ENCODE assay signal across 1 cellular context in genomic region chr20:44274303-44275017, GRCh38.
TF ChIP-seq lines count a peak whose summit lies in the region.

No MANE protein-coding gene starts in this region.

TF ChIP-seq in HepG2, 621 proteins besides CTCF, POLR2A, EP300 and RAD21 (continued from another document):
- TF ChIP-seq ZNF609 (CRISPR knock-in tag; IDR thresholded peaks at IDR 0.05; ENCODE audit: borderline replicate concordance) (peak; percentile 39; the same call in 1 of the 2 replicates), AFF4 (CRISPR knock-in tag; IDR thresholded peaks at IDR 0.05) (no peak), ZNF597 (CRISPR knock-in tag; IDR thresholded peaks at IDR 0.05) (no peak), GATA4 (IDR thresholded peaks at IDR 0.05; ENCODE audit: borderline replicate concordance, low read depth) (no peak; the same call in 1 of the 2 replicates), SAP130 (CRISPR knock-in tag; IDR thresholded peaks at IDR 0.05; ENCODE audit: low read depth) (peak; percentile 70), ELF4 (CRISPR knock-in tag; IDR thresholded peaks at IDR 0.05; ENCODE audit: borderline replicate concordance) (no peak), ZMAT5 (CRISPR knock-in tag; IDR thresholded peaks at IDR 0.05; ENCODE audit: borderline replicate concordance, low read depth) (no peak), ZKSCAN5 (CRISPR knock-in tag; IDR thresholded peaks at IDR 0.05) (peak; percentile 73; the same call in 1 of the 2 replicates), CSRNP1 (CRISPR knock-in tag; IDR thresholded peaks at IDR 0.05) (no peak), SSRP1 (CRISPR knock-in tag; IDR thresholded peaks at IDR 0.05) (no peak), ZBTB37 (CRISPR knock-in tag; IDR thresholded peaks at IDR 0.05) (peak; percentile 99), ZSCAN25 (CRISPR knock-in tag; IDR thresholded peaks at IDR 0.05) (no peak), ZNF570 (CRISPR knock-in tag; IDR thresholded peaks at IDR 0.05; ENCODE audit: borderline replicate concordance) (no peak), ZHX1 (CRISPR knock-in tag; IDR thresholded peaks at IDR 0.05; ENCODE audit: low read depth) (no peak), ZNF124 (CRISPR knock-in tag; IDR thresholded peaks at IDR 0.05) (peak; percentile 67; the same call in 1 of the 2 replicates), PAXIP1 (CRISPR knock-in tag; conservative IDR thresholded peaks at IDR 0.05) (peak; percentile 87), MLLT10 (CRISPR knock-in tag; IDR thresholded peaks at IDR 0.05) (no peak), CREB3 (CRISPR knock-in tag; IDR thresholded peaks at IDR 0.05) (no peak), ZNF160 (CRISPR knock-in tag; IDR thresholded peaks at IDR 0.05) (no peak), BRD4 (CRISPR knock-in tag; IDR thresholded peaks at IDR 0.05) (no peak)
